In genomic region chr1:235207202-235207565, GRCh38 we compare ENCODE assay signal across 12 cellular contexts. TPM values are rescaled to one million over a fixed set of nuclear protein-coding genes. Genes with fewer than 3 reads are reported as not detected.
A peak's percentile ranks its signal among the peaks of the same experiment; 100 is the strongest.
DNase-seq lines count a peak whose midpoint lies in the region; ATAC-seq and TF ChIP-seq lines count a peak whose summit lies in the region.
"Had no signal": no experiment of that assay in that cellular context is flagged by ENCODE, and none has a peak within 500 bp of the region (broad histone marks: within the 10 kb centered on the region; RNA-seq: fewer than 3 reads in every experiment).

No MANE protein-coding gene starts in this region.

- CTCF ChIA-PET in mammary epithelial cell (lab: Charles Lee; ENCODE audit: low non-redundant PET): no interaction called here
- CTCF ChIA-PET in MCF 10A (lab: Yijun Ruan, JAX): interaction anchor here (0.6 to 1.0 kb wide), 2 partner anchors 16 to 75 kb away, joined by 3 to 5 read pairs; no protein-coding TSS in a partner anchor

- ATAC-seq in GM18517 (IDR thresholded peaks at IDR 0.05; ENCODE audit: unreplicated experiment): no peak
- no peak for ATAC-seq in GM21528 (IDR thresholded peaks at IDR 0.05; ENCODE audit: low FRiP score, unreplicated experiment)
- ATAC-seq: Right ventricle myocardium inferior had no signal

- no peaks in the 10 kb centered on the region for H3K79me2 ChIP-seq in mammary epithelial cell (ENCODE audit: insufficient read depth, low read length)

- no peaks in the 10 kb centered on the region for H3K27me3 Mint-ChIP-seq in MCF 10A (ENCODE audit: insufficient read depth, unreplicated experiment)
- no peaks in the 10 kb centered on the region for H3K27me3 Mint-ChIP-seq in stimulated activated naive CD8-positive, alpha-beta T cell treated with anti-CD3 and anti-CD28 coated beads, Interleukin-15, Interleukin-2, amounts not matched to agents 100 ng/mL and 50 ng/mL, for 24 hours

- H3K36me3 ChIP-seq in mammary epithelial cell (ENCODE audit: insufficient read depth, low read length): peaks cover 8% of the 10 kb centered on the region

- H3K27ac ChIP-seq in mammary epithelial cell (ENCODE audit: insufficient read depth, low read depth, low read length): no peak overlapping the region

- no peaks in the 10 kb centered on the region for H3K9me3 ChIP-seq in mammary epithelial cell (replicated peaks; ENCODE audit: insufficient read depth, low read length)

- no peak overlapping the region for H3K4me3 Mint-ChIP-seq in MCF 10A (ENCODE audit: unreplicated experiment)
- H3K4me3 Mint-ChIP-seq in stimulated activated naive CD8-positive, alpha-beta T cell treated with anti-CD3 and anti-CD28 coated beads, Interleukin-15, Interleukin-2, amounts not matched to agents 100 ng/mL and 50 ng/mL, for 24 hours: peak overlapping the region; percentile 32

- intact Hi-C loops in mammary epithelial cell (cut with micrococcal nuclease): no loop called here
- intact Hi-C loops in MCF 10A (cut with micrococcal nuclease): no loop called here

- H3K4me1 ChIP-seq in mammary epithelial cell (ENCODE audit: insufficient read depth, low read length): no peaks in the 10 kb centered on the region

- H3K9me3 Mint-ChIP-seq in MCF 10A (ENCODE audit: unreplicated experiment): no peaks in the 10 kb centered on the region
- H3K9me3 Mint-ChIP-seq in stimulated activated naive CD8-positive, alpha-beta T cell treated with anti-CD3 and anti-CD28 coated beads, Interleukin-15, Interleukin-2, amounts not matched to agents 100 ng/mL and 50 ng/mL, for 24 hours: no peaks in the 10 kb centered on the region

- 6% methylated on average over 2 of the region's 2 CpGs for WGBS in mammary epithelial cell (ENCODE audit: low coverage, missing lambda C conversion rate)

- H4K20me1 ChIP-seq in mammary epithelial cell (ENCODE audit: insufficient read depth, low read length): no peaks in the 10 kb centered on the region

- dilution Hi-C loops in mammary epithelial cell (cut with HindIII; ENCODE audit: low sequenced_read_pairs): no loop called here

- TF ChIP-seq CTCF in mammary epithelial cell (conservative IDR thresholded peaks at IDR 0.05 in 1 of 2, IDR thresholded peaks at IDR 0.05 in 1 of 2; ENCODE audit: extremely low read depth in 1 of 2, insufficient read depth in 1 of 2, low read depth in 1 of 2, low read length in 2 of 2): no peak
- TF ChIP-seq CTCF in MCF 10A (IDR thresholded peaks at IDR 0.05; ENCODE audit: unreplicated experiment): no peak

- H3K9ac ChIP-seq in mammary epithelial cell (ENCODE audit: insufficient read depth, low read length): no peak overlapping the region

- no peak overlapping the region for H3K27ac Mint-ChIP-seq in MCF 10A (ENCODE audit: low read depth, unreplicated experiment)
- H3K27ac Mint-ChIP-seq in stimulated activated naive CD8-positive, alpha-beta T cell treated with anti-CD3 and anti-CD28 coated beads, Interleukin-15, Interleukin-2, amounts not matched to agents 100 ng/mL and 50 ng/mL, for 24 hours: peak overlapping the region; percentile 93

- DNase-seq in mammary epithelial cell: peak; percentile 66
- no peak for DNase-seq in MCF 10A (ENCODE audit: unreplicated experiment)
- peak; percentile 52 for DNase-seq in activated T-cell treated with anti-CD3 and anti-CD28 coated beads, Interleukin-2, amount 50 U/mL, for 1 hour
- peak; percentile 17 for DNase-seq in iris pigment epithelial cell (ENCODE audit: low read depth)
- no peak for DNase-seq in occipital lobe (lab: John Stamatoyannopoulos, UW)
- DNase-seq: foreskin melanocyte, mesendoderm, NCI-H2081 had no signal

- H3K27me3 ChIP-seq in mammary epithelial cell (ENCODE audit: insufficient read depth, low read length): no peaks in the 10 kb centered on the region

- POLR2A ChIA-PET in MCF 10A (lab: Yijun Ruan, JAX): interaction anchor here (1.4 kb wide), 1 partner anchor 11 kb away, joined by 9 read pairs; no protein-coding TSS in a partner anchor

- in situ Hi-C loops in mammary epithelial cell (cut with MboI; ENCODE audit: low sequenced_read_pairs in 2 of 2): no loop called here

- BruUV-seq in mammary epithelial cell (replicated peaks; lab: Mats Ljungman, UMichigan) (no TSS peak), MCF 10A (replicated peaks; lab: Mats Ljungman, UMichigan) (no TSS peak)

- no peak overlapping the region for H3K4me2 ChIP-seq in mammary epithelial cell (ENCODE audit: insufficient read depth, low read depth, low read length)

- H3K36me3 Mint-ChIP-seq in MCF 10A (ENCODE audit: insufficient read depth, unreplicated experiment): peaks cover 81% of the 10 kb centered on the region
- peaks cover 32% of the 10 kb centered on the region for H3K36me3 Mint-ChIP-seq in stimulated activated naive CD8-positive, alpha-beta T cell treated with anti-CD3 and anti-CD28 coated beads, Interleukin-15, Interleukin-2, amounts not matched to agents 100 ng/mL and 50 ng/mL, for 24 hours (ENCODE audit: low read depth)

- H2AFZ ChIP-seq in mammary epithelial cell (ENCODE audit: low read depth, low read length): no peak overlapping the region

- H3K4me3 ChIP-seq in mammary epithelial cell (replicated peaks in 1 of 3; ENCODE audit: insufficient read depth in 1 of 3, low read depth in 2 of 3, low read length in 3 of 3): no peak overlapping the region

- H3K4me1 Mint-ChIP-seq in MCF 10A (ENCODE audit: insufficient read depth, unreplicated experiment): no peaks in the 10 kb centered on the region
- H3K4me1 Mint-ChIP-seq in stimulated activated naive CD8-positive, alpha-beta T cell treated with anti-CD3 and anti-CD28 coated beads, Interleukin-15, Interleukin-2, amounts not matched to agents 100 ng/mL and 50 ng/mL, for 24 hours (ENCODE audit: low read depth): peaks cover 32% of the 10 kb centered on the region

RNA-seq across cellular contexts. Expression of gene RBM34, which starts 46.1 kb away (rescaled TPM):
- total RNA-seq in mammary epithelial cell: 10 to 100 TPM; 44.8 to 96.2 TPM
- 28.4 TPM for polyA plus RNA-seq in mammary epithelial cell
- polyA minus RNA-seq in mammary epithelial cell: 32.6 TPM
- 150 and 184 TPM in 2 replicates for total RNA-seq in MCF 10A (2022)
- 43.5 TPM for total RNA-seq in occipital lobe

Comparison
In these comparisons a context has a peak if more than half of its experiments do, and no peak if none do; other contexts are left out.
1. DNase-seq: peak in mammary epithelial cell (single experiment), activated T-cell treated with anti-CD3 and anti-CD28 coated beads, Interleukin-2, amount 50 U/mL, for 1 hour (single experiment) and iris pigment epithelial cell (single experiment); none in MCF 10A (single experiment) and occipital lobe (single experiment).